ENCODE assay signal across 9 cellular contexts in genomic region chr5:74433255-74434123, GRCh38.
DNase-seq lines count a peak whose midpoint lies in the region; ATAC-seq and TF ChIP-seq lines count a peak whose summit lies in the region.
"Had no signal": no experiment of that assay in that cellular context is flagged by ENCODE, and none has a peak within 500 bp of the region (broad histone marks: within the 10 kb centered on the region; RNA-seq: fewer than 3 reads in every experiment).

No MANE protein-coding gene starts in this region.

- H4K20me1 ChIP-seq in OCI-LY7 (ENCODE audit: insufficient read depth, low read length), result no peaks in the 10 kb centered on the region

- peak overlapping the region; percentile 43; the same call in 1 of the 2 replicates for H2AFZ ChIP-seq in OCI-LY7 (ENCODE audit: low read length)

- no peak for TF ChIP-seq CTCF in GM20000 (IDR thresholded peaks at IDR 0.05; ENCODE audit: extremely low read depth, missing control alignments)
- no peak for TF ChIP-seq CTCF in OCI-LY7 (conservative IDR thresholded peaks at IDR 0.05; ENCODE audit: low read length)
- no peak for TF ChIP-seq CTCF in heart left ventricle (IDR thresholded peaks at IDR 0.05)
- no peak for TF ChIP-seq CTCF in ascending aorta (IDR thresholded peaks at IDR 0.05)

- DNase-seq in GM20000 (ENCODE audit: low spot score) (peak; percentile 7), OCI-LY7 (ENCODE audit: low spot score) (peak; percentile 41), heart left ventricle (no peak), NCI-H526 (lab: John Stamatoyannopoulos, UW) (no peak), ascending aorta (ENCODE audit: low spot score in 2 of 2) (no peak), NCI-H2196 treated with DMSO at 0.1 percent for 48 hours (lab: John Stamatoyannopoulos, UW; ENCODE audit: unreplicated experiment) (no peak), NCI-H2107 treated with DMSO at 0.1 percent for 48 hours (lab: John Stamatoyannopoulos, UW; ENCODE audit: unreplicated experiment) (no peak)
- DNase-seq: activated CD4-positive, alpha-beta T cell treated with anti-CD3 and anti-CD28 coated beads, Interleukin-2, amount 10 ng/mL, durations not matched to agents 24 days and 14 days had no signal

- H3K4me1 ChIP-seq in OCI-LY7 (ENCODE audit: insufficient read depth, low read length, poor library complexity, severe bottlenecking) (peaks cover 16% of the 10 kb centered on the region), heart left ventricle (peaks cover 0 to 43% (median 14%) of the 10 kb centered on the region in 12 donors), skeletal muscle satellite cell (ENCODE audit: control insufficient read depth, insufficient read depth, low read length) (peaks cover 13% of the 10 kb centered on the region), ascending aorta (no peaks in the 10 kb centered on the region)

- H3K36me3 ChIP-seq in OCI-LY7 (ENCODE audit: insufficient read depth, low read length) (no peaks in the 10 kb centered on the region), heart left ventricle (no peaks in the 10 kb centered on the region), skeletal muscle satellite cell (ENCODE audit: insufficient read depth, low read length) (no peaks in the 10 kb centered on the region), ascending aorta (no peaks in the 10 kb centered on the region)

- peak overlapping the region; percentile 31 for H3K4me2 ChIP-seq in OCI-LY7 (ENCODE audit: low read length)
- H3K4me2 ChIP-seq in skeletal muscle satellite cell (ENCODE audit: low read length), result peak overlapping the region; percentile 52

- H3K9me3 ChIP-seq in OCI-LY7 (ENCODE audit: low read length) (no peaks in the 10 kb centered on the region), heart left ventricle (peaks cover 0 to 15% (median 0%) of the 10 kb centered on the region in 12 donors), skeletal muscle satellite cell (replicated peaks; ENCODE audit: low read length) (peaks cover 2% of the 10 kb centered on the region), ascending aorta (no peaks in the 10 kb centered on the region)

- no peak for TF ChIP-seq POLR2A in heart left ventricle (IDR thresholded peaks at IDR 0.05)

- BruUV-seq in OCI-LY7 (replicated peaks; lab: Mats Ljungman, UMichigan), result no TSS peak

- CTCF ChIA-PET in OCI-LY7 (lab: Charles Lee; ENCODE audit: unreplicated experiment), result no interaction called here

- no peaks in the 10 kb centered on the region for H3K79me2 ChIP-seq in OCI-LY7 (ENCODE audit: insufficient read depth, low read depth, low read length)

- 38 to 50% (median 44%) methylated on average over 11 of the region's 11 CpGs for WGBS in heart left ventricle, 4 donors

- H3K27ac ChIP-seq in OCI-LY7 (ENCODE audit: low read depth, low read length, poor library complexity, severe bottlenecking) (no peak overlapping the region), heart left ventricle (peak overlapping the region in 10 of 12 donors; percentile 32 to 89 (median 52)), ascending aorta (no peak overlapping the region)

- H3K4me3 ChIP-seq in OCI-LY7 (ENCODE audit: low read depth, low read length, poor library complexity, severe bottlenecking) (no peak overlapping the region), heart left ventricle (peak overlapping the region in 7 of 12 donors; percentile 2 to 34 (median 23)), skeletal muscle satellite cell (ENCODE audit: low read length) (peak overlapping the region; percentile 52), ascending aorta (no peak overlapping the region)

- no peaks in the 10 kb centered on the region for H3K27me3 ChIP-seq in heart left ventricle
- peaks cover 11% of the 10 kb centered on the region for H3K27me3 ChIP-seq in skeletal muscle satellite cell (ENCODE audit: control insufficient read depth, insufficient read depth, low read length)
- H3K27me3 ChIP-seq in ascending aorta, result no peaks in the 10 kb centered on the region

- H3K9me2 ChIP-seq in OCI-LY7 (ENCODE audit: insufficient read depth, low read length), result no peaks in the 10 kb centered on the region

- no peak overlapping the region for H3K9ac ChIP-seq in skeletal muscle satellite cell (ENCODE audit: low read depth, low read length)

- intact Hi-C loops in OCI-LY7 (cut with micrococcal nuclease; ENCODE audit: unreplicated experiment) (no loop called here), heart left ventricle (cut with DNase I) (no loop called here), ascending aorta (cut with DNase I) (no loop called here)

- peak; percentile 46 to 90 (median 82) for ATAC-seq in heart left ventricle

- POLR2A ChIA-PET in OCI-LY7 (lab: Charles Lee), result interaction anchor here (0.6 to 1.0 kb wide), 2 partner anchors 10 kb away, joined by 3 read pairs; no protein-coding TSS in a partner anchor

Comparison
In these comparisons a context has a peak if more than half of its experiments do, and no peak if none do; other contexts are left out.
1. DNase-seq: peak in GM20000 (single experiment) and OCI-LY7 (single experiment); none in heart left ventricle (0 of 5), NCI-H526 (0 of 2), ascending aorta (0 of 2), NCI-H2196 treated with DMSO at 0.1 percent for 48 hours (single experiment) and NCI-H2107 treated with DMSO at 0.1 percent for 48 hours (single experiment).
2. H3K27ac ChIP-seq: peak in heart left ventricle (10 of 12); none in OCI-LY7 (single experiment) and ascending aorta (0 of 2).
3. H3K4me3 ChIP-seq: peak in heart left ventricle (7 of 12) and skeletal muscle satellite cell (single experiment); none in OCI-LY7 (single experiment) and ascending aorta (0 of 2).